10 cellular contexts compared by ENCODE assay signal in the genomic region with DNA sequence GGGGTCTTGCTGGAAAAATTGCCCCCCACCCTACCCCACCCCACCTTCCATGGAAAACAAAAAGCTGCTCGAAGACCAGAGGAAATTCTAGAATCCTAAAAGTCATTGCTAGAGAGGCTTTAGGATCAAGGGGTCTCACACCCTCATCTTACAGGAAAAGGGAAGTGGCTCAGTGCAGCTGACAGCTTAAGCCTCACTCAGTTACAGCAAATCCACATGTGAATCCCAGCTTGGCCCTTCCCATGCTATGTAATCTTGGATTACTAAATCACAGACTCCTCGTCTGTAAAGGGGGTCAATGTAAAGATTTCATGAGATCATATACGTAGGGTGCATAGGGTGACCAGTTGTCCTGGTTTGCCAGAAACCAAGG. TPM values are rescaled to one million over a fixed set of nuclear protein-coding genes. Genes with fewer than 3 reads are reported as not detected.
DNase-seq lines count a peak whose midpoint lies in the region; ATAC-seq and TF ChIP-seq lines count a peak whose summit lies in the region.
"Had no signal": no experiment of that assay in that cellular context is flagged by ENCODE, and none has a peak within 500 bp of the region (broad histone marks: within the 10 kb centered on the region; RNA-seq: fewer than 3 reads in every experiment).

No MANE protein-coding gene starts in this region.

- peak overlapping the region in 3 of 8 donors; percentile 43 to 83 (median 51) for H3K27ac Mint-ChIP-seq in CD8-positive, alpha-beta memory T cell

- no peaks in the 10 kb centered on the region for H3K9me3 ChIP-seq in CD8-positive, alpha-beta memory T cell (ENCODE audit: low read length)
- no peaks in the 10 kb centered on the region for H3K9me3 ChIP-seq in Panc1 (ENCODE audit: control insufficient read depth, insufficient read depth, low read depth, low read length)
- no peaks in the 10 kb centered on the region for H3K9me3 ChIP-seq in heart left ventricle
- H3K9me3 ChIP-seq in parathyroid adenoma (ENCODE audit: control insufficient read depth, low read length) = no peaks in the 10 kb centered on the region
- H3K9me3 ChIP-seq: SJSA1 had no signal

- H3K4me1 Mint-ChIP-seq in CD8-positive, alpha-beta memory T cell = peaks cover 9 to 41% (median 10%) of the 10 kb centered on the region in 3 donors

- no peak overlapping the region for H3K9ac ChIP-seq in parathyroid adenoma

- in situ Hi-C loops in Panc1 (cut with HindIII; ENCODE audit: low pct_unique_long_range_greater_than_20kb, low sequenced_read_pairs) = no loop called here

- H3K36me3 ChIP-seq in CD8-positive, alpha-beta memory T cell (ENCODE audit: insufficient read depth, low read length) = no peaks in the 10 kb centered on the region
- no peaks in the 10 kb centered on the region for H3K36me3 ChIP-seq in Panc1 (ENCODE audit: control insufficient read depth, insufficient read depth, low read length)
- H3K36me3 ChIP-seq in heart left ventricle = peaks cover 0 to 3% (median 0%) of the 10 kb centered on the region in 9 donors
- no peaks in the 10 kb centered on the region for H3K36me3 ChIP-seq in parathyroid adenoma (ENCODE audit: control insufficient read depth, insufficient read depth, low read length)
- H3K36me3 ChIP-seq: SJSA1 had no signal

- H3K9me3 Mint-ChIP-seq in CD8-positive, alpha-beta memory T cell = no peaks in the 10 kb centered on the region

- intact Hi-C loops in Panc1 (cut with micrococcal nuclease; ENCODE audit: unreplicated experiment) = no loop called here
- intact Hi-C loops in heart left ventricle (cut with DNase I) = loop anchor here in 1 of 10 donors (1.0 kb wide), 1 partner anchor 33 kb away; no protein-coding TSS in a partner anchor

- CTCF ChIA-PET in CD8-positive, alpha-beta memory T cell (lab: Charles Lee) = no interaction called here
- CTCF ChIA-PET in Panc1 (lab: Charles Lee) = interaction anchor here (0.6 kb wide), 1 partner anchor 89 kb away, joined by 4 read pairs; no protein-coding TSS in a partner anchor

- H3K36me3 Mint-ChIP-seq in CD8-positive, alpha-beta memory T cell = no peaks in the 10 kb centered on the region

- H3K79me2 ChIP-seq in parathyroid adenoma = no peaks in the 10 kb centered on the region

- TF ChIP-seq POLR2A in heart left ventricle (IDR thresholded peaks at IDR 0.05) = no peak

- H3K4me2 ChIP-seq in parathyroid adenoma (ENCODE audit: low read length) = no peak overlapping the region

- DNase-seq in CD8-positive, alpha-beta memory T cell = no peak
- DNase-seq in Panc1 (ENCODE audit: low read depth, low spot score) (no peak), heart left ventricle (no peak), HuH-7 (ENCODE audit: low spot score) (no peak), NCI-H1092 treated with DMSO at 0.1 percent for 48 hours (lab: John Stamatoyannopoulos, UW) (no peak)
- DNase-seq: NCI-H2029 treated with DMSO at 0.1 percent for 48 hours had no signal

- BruUV-seq in Panc1 (replicated peaks; lab: Mats Ljungman, UMichigan) = no TSS peak

- H3K4me1 ChIP-seq in CD8-positive, alpha-beta memory T cell (ENCODE audit: insufficient read depth, low read length) = peaks cover 23% of the 10 kb centered on the region
- H3K4me1 ChIP-seq in Panc1 (ENCODE audit: control insufficient read depth, insufficient read depth, low read length) (no peaks in the 10 kb centered on the region; the same call in 1 of the 2 replicates), heart left ventricle (peaks cover 5 to 97% (median 33%) of the 10 kb centered on the region in 12 donors), parathyroid adenoma (no peaks in the 10 kb centered on the region)
- H3K4me1 ChIP-seq: SJSA1 had no signal

- no peaks in the 10 kb centered on the region for H3K27me3 ChIP-seq in CD8-positive, alpha-beta memory T cell (ENCODE audit: insufficient read depth, low read length, poor library complexity, severe bottlenecking)
- H3K27me3 ChIP-seq in Panc1 (ENCODE audit: control insufficient read depth, insufficient read depth, low read length) = 0 out of 2 replicates have a peak, but pooled peaks cover 1% of the 10 kb centered on the region
- H3K27me3 ChIP-seq in heart left ventricle = no peaks in the 10 kb centered on the region
- no peaks in the 10 kb centered on the region for H3K27me3 ChIP-seq in parathyroid adenoma (ENCODE audit: control insufficient read depth, insufficient read depth, low read length)
- H3K27me3 ChIP-seq: SJSA1 had no signal

- H3K27me3 Mint-ChIP-seq in CD8-positive, alpha-beta memory T cell = peaks cover 6 to 10% of the 10 kb centered on the region in 2 donors

- ATAC-seq in Panc1 (0 out of 2 replicates have a peak, but pooled peaks have one; percentile 36), heart left ventricle (peak in 1 of 4 donors; percentile 7), HG03571 (IDR thresholded peaks at IDR 0.05; ENCODE audit: unreplicated experiment) (no peak), HG02981 (IDR thresholded peaks at IDR 0.05; ENCODE audit: unreplicated experiment) (no peak)

- POLR2A ChIA-PET in CD8-positive, alpha-beta memory T cell (lab: Charles Lee) = no interaction called here
- POLR2A ChIA-PET in Panc1 (lab: Charles Lee) = no interaction called here

- H2AFZ ChIP-seq in parathyroid adenoma = no peak overlapping the region

- no peak for TF ChIP-seq CTCF in Panc1 (IDR thresholded peaks at IDR 0.05)
- no peak for TF ChIP-seq CTCF in heart left ventricle (IDR thresholded peaks at IDR 0.05)
- TF ChIP-seq CTCF in parathyroid adenoma (IDR thresholded peaks at IDR 0.05) = no peak

- H3K27ac ChIP-seq in CD8-positive, alpha-beta memory T cell (ENCODE audit: low read depth, low read length) = peak overlapping the region; percentile 14
- H3K27ac ChIP-seq in Panc1 (ENCODE audit: low read length) (no peak overlapping the region), heart left ventricle (peak overlapping the region; percentile 38 to 95 (median 70)), parathyroid adenoma (peak overlapping the region; percentile 40)
- H3K27ac ChIP-seq: SJSA1 had no signal

- 59 to 63% (median 62%) methylated on average over 3 of the region's 3 CpGs for WGBS in heart left ventricle, 4 donors

- H3K4me3 Mint-ChIP-seq in CD8-positive, alpha-beta memory T cell = peak overlapping the region in 3 of 7 donors; percentile 29 to 79 (median 62)

- no peak overlapping the region for H3K4me3 ChIP-seq in CD8-positive, alpha-beta memory T cell (ENCODE audit: low read length)
- no peak overlapping the region for H3K4me3 ChIP-seq in Panc1 (ENCODE audit: low read depth in 2 of 2, low read length in 2 of 2)
- H3K4me3 ChIP-seq in heart left ventricle = no peak overlapping the region
- H3K4me3 ChIP-seq in parathyroid adenoma (ENCODE audit: low read depth, low read length) = no peak overlapping the region
- H3K4me3 ChIP-seq: SJSA1 had no signal

RNA-seq across cellular contexts. Expression of a gene that starts 25.9 kb away (rescaled TPM):
- total RNA-seq in CD8-positive, alpha-beta memory T cell = under 1 TPM; 0.57 to 0.66 TPM
- polyA plus RNA-seq in CD8-positive, alpha-beta memory T cell = 4.4 TPM
- total RNA-seq in Panc1 (2021; ENCODE audit: unreplicated experiment) = 0.03 TPM
- not detected for polyA plus RNA-seq in Panc1 (2012; ENCODE audit: insufficient read length)
- 10 to 100 TPM in 2 of 9 donors, 1 to 10 TPM in 7; 5.4 to 47.3 (median 8.2) TPM for total RNA-seq in heart left ventricle
- 1 to 10 TPM; 2.0 to 4.1 TPM for polyA plus RNA-seq in heart left ventricle
- total RNA-seq: SJSA1 had no signal
